Comparison of ENCODE assay signal across 25 cellular contexts in the genomic region with DNA sequence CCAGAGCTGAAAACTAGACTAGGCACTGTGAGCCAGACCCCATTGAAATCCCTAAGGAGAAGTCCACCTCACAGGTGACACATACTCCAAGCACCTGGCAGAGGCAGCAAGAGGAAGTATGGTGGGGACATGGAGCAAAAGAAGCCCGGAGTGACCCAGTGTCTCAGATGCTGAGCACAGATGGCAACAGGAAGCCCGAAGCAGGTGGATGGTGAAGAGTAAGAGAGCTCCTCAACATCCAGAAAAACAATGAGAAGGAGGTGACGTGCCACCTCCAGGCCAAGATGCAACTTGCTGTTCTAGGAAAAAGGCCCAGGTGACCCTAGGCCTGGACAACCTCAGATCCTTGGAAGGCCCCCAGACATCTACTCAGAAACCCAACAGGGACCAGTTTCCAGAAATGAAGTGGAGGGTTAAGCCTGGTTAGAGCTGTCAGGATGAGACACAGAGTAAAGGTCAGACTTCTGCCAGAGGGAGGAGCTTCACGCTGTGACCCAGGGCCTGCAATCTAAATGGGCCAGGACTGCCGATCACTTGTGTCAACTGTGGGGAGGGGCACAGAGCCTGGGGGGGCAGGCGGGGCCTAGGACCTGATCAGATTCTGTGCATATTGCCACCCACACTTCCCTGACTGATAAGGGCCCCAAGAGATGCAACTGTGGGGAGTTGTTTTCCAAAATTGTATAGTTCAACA. TPM values are rescaled to one million over a fixed set of nuclear protein-coding genes. Genes with fewer than 3 reads are reported as not detected.
A peak's percentile ranks its signal among the peaks of the same experiment; 100 is the strongest.
DNase-seq lines count a peak whose midpoint lies in the region; ATAC-seq and TF ChIP-seq lines count a peak whose summit lies in the region.
"Had no signal": no experiment of that assay in that cellular context is flagged by ENCODE, and none has a peak within 500 bp of the region (broad histone marks: within the 10 kb centered on the region; RNA-seq: fewer than 3 reads in every experiment).

No MANE protein-coding gene starts in this region.

- no peak for TF ChIP-seq CTCF in Peyer's patch (IDR thresholded peaks at IDR 0.05)
- TF ChIP-seq CTCF in hepatocyte (IDR thresholded peaks at IDR 0.05; ENCODE audit: poor library complexity): no peak
- no peak for TF ChIP-seq CTCF in sigmoid colon (IDR thresholded peaks at IDR 0.05)
- no peak for TF ChIP-seq CTCF in ascending aorta (IDR thresholded peaks at IDR 0.05)

- H2AFZ ChIP-seq in hepatocyte: no peak overlapping the region

- H3K9me3 Mint-ChIP-seq in T-cell: no peaks in the 10 kb centered on the region
- H3K9me3 Mint-ChIP-seq: activated B cell treated with CpG ODN at 0.5 μM for 24 hours, memory B cell, natural killer cell had no signal

- H3K4me2 ChIP-seq in hepatocyte: peak overlapping the region; percentile 10
- H3K4me2 ChIP-seq: BLaER1 treated with 17β-estradiol and CSF1 and Interleukin-3, amounts not matched to agents 10 nM and 100 nM had no signal

- no peaks in the 10 kb centered on the region for H4K20me1 ChIP-seq in hepatocyte (ENCODE audit: insufficient read depth, poor library complexity, severe bottlenecking)

- DNase-seq in G401 (ENCODE audit: low spot score): peak; percentile 72
- DNase-seq in Peyer's patch: peak in 2 of 3 donors; percentile 74 to 76
- peak; percentile 55 for DNase-seq in hepatocyte (ENCODE audit: low spot score)
- peak; percentile 30 for DNase-seq in sigmoid colon
- DNase-seq in NCI-H446 (lab: John Stamatoyannopoulos, UW): no peak
- DNase-seq in ascending aorta (ENCODE audit: low spot score in 2 of 2): no peak
- DNase-seq in T-cell: no peak
- DNase-seq: activated B cell treated with CpG ODN at 0.5 μM for 24 hours; activated CD4-positive, alpha-beta T cell treated with anti-CD3 and anti-CD28 coated beads, Interleukin-2, amount 50 U/mL, for 4 hours; activated effector memory CD4-positive, alpha-beta T cell treated with anti-CD3 and anti-CD28 coated beads, Interleukin-2, amount 50 U/mL, for 16 hours; Calu3; kidney; natural killer cell; NCI-H1048; NCI-H2081; posterior cingulate gyrus had no signal

- H3K4me3 Mint-ChIP-seq in T-cell: no peak overlapping the region
- H3K4me3 Mint-ChIP-seq: activated B cell treated with CpG ODN at 0.5 μM for 24 hours, memory B cell, natural killer cell had no signal

- ATAC-seq in GM18511 (IDR thresholded peaks at IDR 0.05; ENCODE audit: unreplicated experiment): no peak
- no peak for ATAC-seq in T-cell (replicated peaks in 1 of 4)
- ATAC-seq: HCT116, natural killer cell had no signal

- peaks cover 4 to 14% (median 13%) of the 10 kb centered on the region in 3 donors for H3K4me1 Mint-ChIP-seq in T-cell
- H3K4me1 Mint-ChIP-seq: memory B cell, natural killer cell had no signal

- TF ChIP-seq EP300 in sigmoid colon (IDR thresholded peaks at IDR 0.05): no peak

- CTCF ChIA-PET in T-cell (lab: Charles Lee): no interaction called here

- peaks cover 12% of the 10 kb centered on the region for H3K79me2 ChIP-seq in hepatocyte

- intact Hi-C loops in sigmoid colon (cut with DNase I): no loop called here
- intact Hi-C loops in ascending aorta (cut with DNase I): no loop called here

- no peaks in the 10 kb centered on the region for H3K36me3 Mint-ChIP-seq in T-cell
- H3K36me3 Mint-ChIP-seq: memory B cell, natural killer cell had no signal

- H3K27ac ChIP-seq in Peyer's patch (peak overlapping the region in 2 of 4 donors; percentile 69 to 78), hepatocyte (peak overlapping the region; percentile 61), sigmoid colon (no peak overlapping the region), ascending aorta (no peak overlapping the region)
- H3K27ac ChIP-seq: BLaER1 treated with 17β-estradiol and CSF1 and Interleukin-3, amounts not matched to agents 10 nM and 100 nM; coronary artery; SK-N-MC; vagina had no signal

- 50% methylated on average over 6 of the region's 6 CpGs for WGBS in hepatocyte (ENCODE audit: low lambda C conversion rate, missing lambda C conversion rate)
- 49 to 72% methylated on average over 6 of the region's 6 CpGs for WGBS in sigmoid colon, 2 donors

- H3K36me3 ChIP-seq in Peyer's patch: no peaks in the 10 kb centered on the region
- no peaks in the 10 kb centered on the region for H3K36me3 ChIP-seq in hepatocyte (replicated peaks; ENCODE audit: insufficient read depth, low read depth)
- H3K36me3 ChIP-seq in sigmoid colon: no peaks in the 10 kb centered on the region
- no peaks in the 10 kb centered on the region for H3K36me3 ChIP-seq in ascending aorta
- H3K36me3 ChIP-seq: BLaER1 treated with 17β-estradiol and CSF1 and Interleukin-3, amounts not matched to agents 10 nM and 100 nM; vagina had no signal

- H3K27ac Mint-ChIP-seq in T-cell: no peak overlapping the region
- H3K27ac Mint-ChIP-seq: activated B cell treated with CpG ODN at 0.5 μM for 24 hours, memory B cell, natural killer cell had no signal

- no peaks in the 10 kb centered on the region for H3K27me3 ChIP-seq in Peyer's patch
- H3K27me3 ChIP-seq in hepatocyte: no peaks in the 10 kb centered on the region
- peaks cover 3 to 29% (median 21%) of the 10 kb centered on the region in 3 donors for H3K27me3 ChIP-seq in sigmoid colon
- no peaks in the 10 kb centered on the region for H3K27me3 ChIP-seq in ascending aorta
- H3K27me3 ChIP-seq: vagina had no signal

- TF ChIP-seq POLR2A in Peyer's patch (IDR thresholded peaks at IDR 0.05) (no peak), sigmoid colon (IDR thresholded peaks at IDR 0.05) (no peak)

- POLR2A ChIA-PET in T-cell (lab: Charles Lee): no interaction called here

- H3K9me3 ChIP-seq in Peyer's patch (no peaks in the 10 kb centered on the region), hepatocyte (ENCODE audit: low read depth) (no peaks in the 10 kb centered on the region), sigmoid colon (no peaks in the 10 kb centered on the region), ascending aorta (no peaks in the 10 kb centered on the region)
- H3K9me3 ChIP-seq: vagina had no signal

- no peaks in the 10 kb centered on the region for H3K9me2 ChIP-seq in hepatocyte (replicated peaks; ENCODE audit: insufficient read depth)

- no peak overlapping the region for H3K4me3 ChIP-seq in Peyer's patch
- no peak overlapping the region for H3K4me3 ChIP-seq in hepatocyte
- H3K4me3 ChIP-seq in sigmoid colon: no peak overlapping the region
- H3K4me3 ChIP-seq in ascending aorta: no peak overlapping the region
- H3K4me3 ChIP-seq: BLaER1 treated with 17β-estradiol and CSF1 and Interleukin-3, amounts not matched to agents 10 nM and 100 nM; coronary artery; SK-N-MC; vagina had no signal

- H3K27me3 Mint-ChIP-seq in T-cell: peaks cover 41 to 43% of the 10 kb centered on the region in 2 donors

- H3K4me1 ChIP-seq in Peyer's patch (peaks cover 0 to 6% (median 0%) of the 10 kb centered on the region in 4 donors), hepatocyte (ENCODE audit: insufficient read depth) (peaks cover 17% of the 10 kb centered on the region), sigmoid colon (peaks cover 0 to 19% (median 15%) of the 10 kb centered on the region in 4 donors), ascending aorta (peaks cover 0 to 6% of the 10 kb centered on the region in 2 donors)

- in situ Hi-C loops in G401 (cut with HindIII; ENCODE audit: low sequenced_read_pairs): no loop called here

RNA-seq across cellular contexts. Expression of a gene that starts 2.4 kb away (rescaled TPM):
- total RNA-seq in G401 (2014; rRNA removed; shearing (Covaris generic)): not detected in 2 replicates
- total RNA-seq in Peyer's patch (100 to 1,000 TPM in 3 of 4 donors, 10 to 100 TPM in 1; 25.6 to 129 (median 116) TPM), hepatocyte (17.9 and 20.5 TPM in 2 replicates), sigmoid colon (1 to 10 TPM; 3.0 to 10.0 (median 6.1) TPM), ascending aorta (0.11 TPM), T-cell (under 1 TPM in 4 of 5 donors, not detected in 1; 0.07 to 0.26 (median 0.17) TPM)
- polyA plus RNA-seq in hepatocyte (7.8 and 8.6 TPM in 2 replicates), sigmoid colon (10 to 100 TPM; 12.6 to 27.6 (median 27.3) TPM)
- total RNA-seq: activated B cell treated with CpG ODN at 0.5 μM for 24 hours; glomerular endothelial cell; natural killer cell; T-helper 2 cell treated with Interferon-gamma antibody and Interleukin-4, amounts not matched to agents 100 ng/mL and 5 ng/mL, for 36 hours had no signal

Comparison
In these comparisons a context has a peak if more than half of its experiments do, and no peak if none do; other contexts are left out.
1. DNase-seq: peak in G401 (single experiment), Peyer's patch (2 of 3), hepatocyte (single experiment) and sigmoid colon (single experiment); none in NCI-H446 (0 of 2), ascending aorta (0 of 2) and T-cell (0 of 34).